In genomic region chr12:85575115-85576096, GRCh38 we compare ENCODE assay signal across 7 cellular contexts.
DNase-seq lines count a peak whose midpoint lies in the region; ATAC-seq, FAIRE-seq and TF ChIP-seq lines count a peak whose summit lies in the region.

No MANE protein-coding gene starts in this region.

- H3K36me3 ChIP-seq in GM12878 (ENCODE audit: control insufficient read depth in 2 of 2, insufficient read depth in 2 of 2, low read length in 1 of 2) (no peaks in the 10 kb centered on the region), stomach (no peaks in the 10 kb centered on the region)

- WGBS in GM12878 (ENCODE audit: insufficient coverage, insufficient replicate concordance, low lambda C conversion rate, missing lambda C conversion rate) = 26% methylated on average over 7 of the region's 7 CpGs
- WGBS in stomach, 5 donors = 46 to 60% (median 54%) methylated on average over 7 of the region's 7 CpGs

- TF ChIP-seq EP300 in GM12878 (IDR thresholded peaks at IDR 0.05; ENCODE audit: borderline replicate concordance in 1 of 2, control insufficient read depth in 1 of 2, low read depth in 2 of 2, low read length in 2 of 2) (no peak), stomach (IDR thresholded peaks at IDR 0.05) (no peak)

- H3K4me3 ChIP-seq in GM12878 (no peak overlapping the region), stomach (no peak overlapping the region)

- no peaks in the 10 kb centered on the region for H3K79me2 ChIP-seq in GM12878 (ENCODE audit: control insufficient read depth, insufficient read depth, low read length)

- H3K27ac ChIP-seq in GM12878 (ENCODE audit: control insufficient read depth, insufficient read depth) (no peak overlapping the region), stomach (no peak overlapping the region)

- DNase-seq in GM04504 (ENCODE audit: low read depth) = peak; percentile 41
- DNase-seq in NCI-H524 (lab: John Stamatoyannopoulos, UW) = peak; percentile 59 to 62
- peak; percentile 13 for DNase-seq in GM12878 (ENCODE audit: low read depth, low spot score)
- peak; percentile 68 for DNase-seq in iPS-NIHi11 (ENCODE audit: low spot score)
- DNase-seq in stomach = peak; percentile 53

- SMC1A ChIA-PET in GM12878 (lab: Charles Lee; ENCODE audit: uncharacterized antibody, unreplicated experiment) = interaction anchor here (0.6 to 3.4 kb wide), 12 partner anchors 11 to 348 kb away, joined by 3 to 40 read pairs (median 3); no protein-coding TSS in a partner anchor

- in situ Hi-C loops in GM12878 (cut with MboI) = loop anchor here (5.0 kb wide), 1 partner anchor 292 kb away; no protein-coding TSS in a partner anchor

- POLR2A ChIA-PET in GM12878 (lab: Charles Lee) = no interaction called here

- H3K9me3 ChIP-seq in GM12878 (replicated peaks; ENCODE audit: control insufficient read depth, insufficient read depth, low read length) (no peaks in the 10 kb centered on the region), stomach (no peaks in the 10 kb centered on the region)

- peak; percentile 76 for TF ChIP-seq RAD21 in GM12878 (IDR thresholded peaks at IDR 0.05; ENCODE audit: insufficient read depth, low read depth, low read length)

- H2AFZ ChIP-seq in GM12878 (ENCODE audit: control insufficient read depth, low read depth, low read length) = no peak overlapping the region

- no TSS peak for BruUV-seq in GM12878 (replicated peaks; lab: Mats Ljungman, UMichigan)

- H4K20me1 ChIP-seq in GM12878 (ENCODE audit: control insufficient read depth, insufficient read depth) = no peaks in the 10 kb centered on the region

- H3K4me2 ChIP-seq in GM12878 (ENCODE audit: control insufficient read depth, insufficient read depth) = no peak overlapping the region

- intact Hi-C loops in GM12878 (cut with micrococcal nuclease; ENCODE audit: unreplicated experiment) (loop anchor here (1.0 to 5.0 kb wide), 4 partner anchors 107 to 347 kb away; no protein-coding TSS in a partner anchor), stomach (cut with DNase I; ENCODE audit: low total_unique reads) (loop anchor here (5.0 kb wide), 1 partner anchor 292 kb away; no protein-coding TSS in a partner anchor)

- no peak for TF ChIP-seq POLR2A in GM12878 (IDR thresholded peaks at IDR 0.05; ENCODE audit: low read depth, low read length)
- TF ChIP-seq POLR2A in stomach (IDR thresholded peaks at IDR 0.05) = no peak

- H3K4me1 ChIP-seq in GM12878 (ENCODE audit: control insufficient read depth, insufficient read depth, low read length) (no peaks in the 10 kb centered on the region), stomach (no peaks in the 10 kb centered on the region)

- ATAC-seq in GM21381 (IDR thresholded peaks at IDR 0.05; ENCODE audit: unreplicated experiment) = peak; percentile 98
- peak; percentile 98 for ATAC-seq in HG03469 (IDR thresholded peaks at IDR 0.05; ENCODE audit: unreplicated experiment)
- ATAC-seq in GM12878 = peak; percentile 100

- CTCF ChIA-PET in GM12878 (lab: Yijun Ruan, JAX) = interaction anchor here (0.7 to 5.4 kb wide), 24 partner anchors 8 to 345 kb away, joined by 3 to 58 read pairs (median 4); partner anchors contain the start of gene NTS

- no peak overlapping the region for H3K9ac ChIP-seq in GM12878 (ENCODE audit: control insufficient read depth, insufficient read depth, low read length)

- FAIRE-seq in GM12878 (lab: Jason Lieb, UNC) = peak; percentile 94

- H3K27me3 ChIP-seq in GM12878 (replicated peaks in 1 of 2; ENCODE audit: control insufficient read depth in 2 of 2, insufficient read depth in 2 of 2, low read length in 1 of 2) (no peaks in the 10 kb centered on the region), stomach (no peaks in the 10 kb centered on the region)

- peak; percentile 68 to 74 (median 68) for TF ChIP-seq CTCF in GM12878 (IDR thresholded peaks at IDR 0.05 in 2 of 3, conservative IDR thresholded peaks at IDR 0.05 in 1 of 3; ENCODE audit: control insufficient read depth in 2 of 3, extremely low read depth in 1 of 3, insufficient read depth in 1 of 3, low read depth in 3 of 3, low read length in 3 of 3)
- TF ChIP-seq CTCF in stomach (IDR thresholded peaks at IDR 0.05) = peak in 5 of 7 experiments; percentile 33 to 57 (median 48)

- RAD21 ChIA-PET in GM12878 (lab: Charles Lee; ENCODE audit: unreplicated experiment) = interaction anchor here (1.0 to 2.1 kb wide), 10 partner anchors 16 to 345 kb away, joined by 3 to 27 read pairs (median 4); no protein-coding TSS in a partner anchor

TF ChIP-seq in GM12878, 131 proteins besides CTCF, POLR2A, EP300 and RAD21:
- no peak for TF ChIP-seq SREBF2 (IDR thresholded peaks at IDR 0.05; ENCODE audit: low read length)
- TF ChIP-seq SMC3 (IDR thresholded peaks at IDR 0.05; ENCODE audit: borderline replicate concordance, low read length) = peak; percentile 77
TF ChIP-seq in GM12878: peak in this region for 1.

Comparison
In these comparisons a context has a peak if more than half of its experiments do, and no peak if none do; other contexts are left out.
1. DNase-seq: peak in every context shown above with its lines; median percentile 68 in iPS-NIHi11; 60 in NCI-H524; 53 in stomach; 41 in GM04504; 13 in GM12878.